Comparison of ENCODE assay signal across 15 cellular contexts in the genomic region with DNA sequence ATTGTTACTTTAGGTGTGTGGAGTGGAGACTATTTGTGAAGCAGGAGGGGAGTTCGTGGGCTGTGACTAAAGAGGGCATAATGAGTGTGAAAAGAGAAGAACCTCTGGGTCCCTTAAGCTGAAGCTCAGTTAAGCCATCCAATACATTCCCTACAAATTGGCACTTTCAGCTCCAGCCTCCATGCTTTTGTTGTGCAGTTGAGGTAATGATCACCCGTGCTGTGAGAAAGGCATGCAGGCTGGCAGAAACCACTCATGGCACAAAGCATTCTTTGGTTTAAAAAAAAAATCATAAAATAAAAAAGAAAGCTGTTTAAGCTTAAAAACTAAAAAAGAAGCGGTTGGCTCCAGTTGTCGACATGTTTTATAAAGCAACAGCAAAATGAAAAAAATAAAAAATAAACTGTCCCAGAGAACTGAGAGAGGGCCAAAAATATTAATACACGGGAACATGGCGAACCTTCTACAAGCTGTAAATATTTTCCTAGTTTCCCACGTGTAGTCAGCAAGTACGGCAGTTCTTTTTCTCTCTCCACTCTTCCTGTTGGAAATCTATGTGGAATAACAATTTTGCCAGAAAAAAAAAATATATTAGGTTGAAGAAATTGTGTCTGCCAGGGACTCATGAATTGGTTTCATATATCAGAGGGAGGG.
DNase-seq lines count a peak whose midpoint lies in the region; ATAC-seq and TF ChIP-seq lines count a peak whose summit lies in the region.
"Had no signal": no experiment of that assay in that cellular context is flagged by ENCODE, and none has a peak within 500 bp of the region (broad histone marks: within the 10 kb centered on the region; RNA-seq: fewer than 3 reads in every experiment).

No MANE protein-coding gene starts in this region.

- in situ Hi-C loops in KBM-7 (cut with MboI; ENCODE audit: low pct_unique_long_range_greater_than_20kb, low sequenced_read_pairs), result no loop called here

- TF ChIP-seq CTCF in LNCaP clone FGC (IDR thresholded peaks at IDR 0.05; ENCODE audit: control insufficient read depth, extremely low read depth, insufficient read depth) (no peak), prostate gland (IDR thresholded peaks at IDR 0.05) (no peak), thoracic aorta (IDR thresholded peaks at IDR 0.05) (no peak)

- WGBS in prostate gland, result 20% methylated on average over 8 of the region's 8 CpGs

- no peak for TF ChIP-seq POLR2A in prostate gland (IDR thresholded peaks at IDR 0.05)

- H3K27me3 ChIP-seq in prostate gland (replicated peaks; ENCODE audit: insufficient read depth) (no peaks in the 10 kb centered on the region), thoracic aorta (replicated peaks; ENCODE audit: insufficient read depth) (no peaks in the 10 kb centered on the region)
- H3K27me3 ChIP-seq: BLaER1 had no signal

- intact Hi-C loops in prostate gland (cut with DNase I), result no loop called here

- H3K4me3 ChIP-seq in LNCaP clone FGC (ENCODE audit: low read depth, low read length) (no peak overlapping the region), prostate gland (no peak overlapping the region), thoracic aorta (peak overlapping the region; percentile 28)
- H3K4me3 ChIP-seq: BLaER1 had no signal

- no peaks in the 10 kb centered on the region for H3K36me3 ChIP-seq in prostate gland
- no peaks in the 10 kb centered on the region for H3K36me3 ChIP-seq in thoracic aorta
- H3K36me3 ChIP-seq: BLaER1 had no signal

- DNase-seq in LNCaP clone FGC (ENCODE audit: low read depth) (peak; percentile 28), prostate gland (ENCODE audit: low spot score) (peak; percentile 48), thoracic aorta (ENCODE audit: low spot score) (no peak), KBM-7 (no peak), NCI-H1417 treated with DMSO at 0.1 percent for 48 hours (lab: John Stamatoyannopoulos, UW) (no peak), SIG-M5 treated with dmso at 0.1 percent for 504 hours (lab: John Stamatoyannopoulos, UW; ENCODE audit: unreplicated experiment) (no peak), NCI-H1092 treated with DMSO at 0.1 percent for 48 hours (lab: John Stamatoyannopoulos, UW) (no peak)
- DNase-seq: CD8-positive, alpha-beta T cell; DMS79; Karpas-422; NCI-H187 treated with DMSO at 0.1 percent for 48 hours; NCI-H345; NCI-H526 treated with DMSO at 0.1 percent for 48 hours had no signal

- H3K9me3 ChIP-seq in prostate gland (no peaks in the 10 kb centered on the region), thoracic aorta (no peaks in the 10 kb centered on the region)

- H3K4me1 ChIP-seq in prostate gland (replicated peaks) (peaks cover 10% of the 10 kb centered on the region), thoracic aorta (ENCODE audit: control insufficient read depth in 1 of 2, low read depth in 2 of 2) (peaks cover 39 to 65% of the 10 kb centered on the region in 2 donors)

- H3K27ac ChIP-seq in cingulate gyrus (ENCODE audit: low read depth, low read length), result peak overlapping the region; percentile 79
- peak overlapping the region; percentile 81 to 88 for H3K27ac ChIP-seq in prostate gland
- peak overlapping the region; percentile 91 to 97 for H3K27ac ChIP-seq in thoracic aorta
- H3K27ac ChIP-seq: BLaER1 had no signal

- peak; percentile 85 for ATAC-seq in thoracic aorta (ENCODE audit: insufficient number of reproducible peaks, low FRiP score, low read depth)
- ATAC-seq: CD8-positive, alpha-beta T cell had no signal

Comparison
In these comparisons a context has a peak if more than half of its experiments do, and no peak if none do; other contexts are left out.
1. DNase-seq: peak in LNCaP clone FGC (single experiment) and prostate gland (single experiment); none in thoracic aorta (single experiment), KBM-7 (single experiment), NCI-H1417 treated with DMSO at 0.1 percent for 48 hours (single experiment), SIG-M5 treated with dmso at 0.1 percent for 504 hours (single experiment) and NCI-H1092 treated with DMSO at 0.1 percent for 48 hours (single experiment).
2. Peak in every context shown above with its lines, with median percentiles within 50 percentile points of each other: H3K27ac ChIP-seq.